In genomic region chr9:112382501-112383364, GRCh38 we compare ENCODE assay signal across 1 cellular context.
TF ChIP-seq lines count a peak whose summit lies in the region.

No MANE protein-coding gene starts in this region.

TF ChIP-seq in A549, 52 proteins besides CTCF, POLR2A, EP300 and RAD21 (continued from another document):
- TF ChIP-seq BCL3 (IDR thresholded peaks at IDR 0.05) = no peak
- TF ChIP-seq BHLHE40 (IDR thresholded peaks at IDR 0.05; ENCODE audit: low read depth, low read length) = no peak
- no peak for TF ChIP-seq MAFK (IDR thresholded peaks at IDR 0.05; ENCODE audit: partially characterized antibody)
- TF ChIP-seq RCOR1 (IDR thresholded peaks at IDR 0.05; ENCODE audit: low read depth, low read length) = no peak
TF ChIP-seq in A549: peak in this region for 0.
